Comparison of ENCODE assay signal across 20 cellular contexts in the genomic region with DNA sequence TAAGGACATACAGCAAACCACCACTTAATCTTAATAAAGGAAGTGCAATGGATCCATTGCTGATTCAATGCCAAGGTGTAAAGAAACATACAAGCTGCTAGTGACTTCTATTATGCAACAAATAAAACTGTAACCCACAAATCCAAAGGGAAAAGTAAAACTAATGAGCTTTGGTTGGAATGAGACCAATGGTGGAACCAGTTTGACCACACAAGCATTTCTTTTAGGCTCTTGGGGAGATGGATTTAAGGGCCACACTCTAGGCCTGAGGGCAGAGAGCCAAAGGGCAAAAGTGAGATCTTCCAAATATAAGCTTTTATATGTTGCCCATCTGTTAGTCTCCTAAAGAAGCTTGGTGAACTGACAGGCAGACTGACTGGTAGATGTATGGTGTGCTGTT.
"Had no signal": no experiment of that assay in that cellular context is flagged by ENCODE, and none has a peak within 500 bp of the region (broad histone marks: within the 10 kb centered on the region; RNA-seq: fewer than 3 reads in every experiment).

No MANE protein-coding gene starts in this region.

- H3K4me3 ChIP-seq: colonic mucosa, dorsolateral prefrontal cortex, esophagus muscularis mucosa, left ventricle myocardium inferior, prostate gland, upper lobe of right lung had no signal

- DNase-seq: activated B cell treated with CpG ODN at 0.5 μM for 24 hours; activated CD4-positive, alpha-beta T cell treated with anti-CD3 and anti-CD28 coated beads for 4 hours; activated CD4-positive, alpha-beta T cell treated with anti-CD3 and anti-CD28 coated beads, Interleukin-2, amount 50 U/mL, for 48 hours; activated CD8-positive, alpha-beta memory T cell treated with anti-CD3 and anti-CD28 coated beads, Interleukin-2, amount 50 U/mL, for 48 hours; activated naive CD4-positive, alpha-beta T cell; activated naive CD8-positive, alpha-beta T cell treated with anti-CD3 and anti-CD28 coated beads for 36 hours; activated T-cell treated with anti-CD3 and anti-CD28 coated beads, Interleukin-2, amount 50 U/mL, for 4 hours; colonic mucosa; dorsolateral prefrontal cortex; effector memory CD8-positive, alpha-beta T cell; foreskin keratinocyte; kidney; left ventricle myocardium inferior; natural killer cell; stimulated activated CD4-positive, alpha-beta T cell treated with anti-CD3 and anti-CD28 coated beads, Interleukin-4, amount 100 ng/mL, for 24 hours; stimulated activated naive CD4-positive, alpha-beta T cell treated with Interleukin-2 at 50 U/mL for 16 hours; T-helper 17 cell; upper lobe of right lung had no signal
